Comparison of ENCODE assay signal across 23 cellular contexts in genomic region chr12:105141320-105141918, GRCh38.
"Had no signal": no experiment of that assay in that cellular context is flagged by ENCODE, and none has a peak within 500 bp of the region (broad histone marks: within the 10 kb centered on the region; RNA-seq: fewer than 3 reads in every experiment).

No MANE protein-coding gene starts in this region.

- H3K27ac Mint-ChIP-seq: activated CD4-positive, alpha-beta memory T cell treated with anti-CD3 and anti-CD28 coated beads for 36 hours; activated CD4-positive, alpha-beta T cell treated with anti-CD3 and anti-CD28 coated beads for 36 hours; activated naive CD4-positive, alpha-beta T cell treated with anti-CD3 and anti-CD28 coated beads for 36 hours; activated naive CD8-positive, alpha-beta T cell treated with anti-CD3 and anti-CD28 coated beads, Interleukin-2, amount 10 ng/mL, durations not matched to agents 7 days and 5 days; stimulated activated naive B cell treated with anti-CD40 and anti-IgM and Interleukin-4, amounts not matched to agents 10 μg/mL and 1 μg/mL and 100 μg/mL, for 72 hours; T-helper 2 cell treated with Interferon-gamma antibody and Interleukin-4, amounts not matched to agents 5 μg/mL and 100 μg/mL, for 36 hours had no signal

- H3K4me1 Mint-ChIP-seq: activated naive CD8-positive, alpha-beta T cell treated with anti-CD3 and anti-CD28 coated beads, Interleukin-2, amount 10 ng/mL, durations not matched to agents 7 days and 5 days had no signal

- H3K9me3 ChIP-seq: heart right ventricle, mucosa of descending colon, thoracic aorta, upper lobe of left lung had no signal

- H3K27ac ChIP-seq: heart right ventricle, thoracic aorta, upper lobe of left lung, WERI-Rb-1 had no signal

- H3K27me3 ChIP-seq: heart right ventricle, upper lobe of left lung had no signal

- H3K4me3 ChIP-seq: heart right ventricle, mucosa of descending colon, thoracic aorta, upper lobe of left lung had no signal

- H3K27me3 Mint-ChIP-seq: activated CD4-positive, alpha-beta memory T cell treated with anti-CD3 and anti-CD28 coated beads for 36 hours; activated CD4-positive, alpha-beta T cell treated with anti-CD3 and anti-CD28 coated beads for 36 hours; activated naive CD8-positive, alpha-beta T cell treated with anti-CD3 and anti-CD28 coated beads, Interleukin-2, amount 10 ng/mL, durations not matched to agents 7 days and 5 days; stimulated activated naive B cell treated with anti-CD40 and anti-IgM and Interleukin-4, amounts not matched to agents 10 μg/mL and 1 μg/mL and 100 μg/mL, for 72 hours had no signal

- ATAC-seq: activated CD4-positive, alpha-beta T cell treated with anti-CD3 and anti-CD28 coated beads for 36 hours; heart right ventricle; left colon; mucosa of descending colon; stimulated activated naive B cell treated with anti-CD40 and anti-IgM and Interleukin-4, amounts not matched to agents 10 μg/mL and 1 μg/mL and 100 μg/mL, for 72 hours had no signal

- DNase-seq: activated CD4-positive, alpha-beta memory T cell treated with anti-CD3 and anti-CD28 coated beads for 36 hours; activated CD4-positive, alpha-beta T cell treated with anti-CD3 and anti-CD28 coated beads for 36 hours; activated naive CD4-positive, alpha-beta T cell treated with anti-CD3 and anti-CD28 coated beads for 36 hours; activated naive CD8-positive, alpha-beta T cell treated with anti-CD3 and anti-CD28 coated beads, Interleukin-2, amount 10 ng/mL, durations not matched to agents 7 days and 5 days; activated T-cell treated with anti-CD3 and anti-CD28 coated beads, Interleukin-2, amount 50 U/mL, for 48 hours; amniotic stem cell; cerebellar nuclear complex; effector CD4-positive, alpha-beta T cell; erythroblast; foreskin fibroblast; heart right ventricle; left colon; mesenchymal stem cell; mucosa of descending colon; occipital lobe; retina; stimulated activated CD4-positive, alpha-beta T cell treated with anti-CD3 and anti-CD28 coated beads, Interleukin-2, amount 100 ng/mL, for 48 hours; stimulated activated CD8-positive, alpha-beta memory T cell treated with anti-CD3 and anti-CD28 coated beads, Interleukin-4, amount 100 ng/mL, for 48 hours; stimulated activated naive B cell treated with anti-CD40 and anti-IgM and Interleukin-4, amounts not matched to agents 10 μg/mL and 1 μg/mL and 100 μg/mL, for 72 hours; upper lobe of left lung; WERI-Rb-1 had no signal

- H3K4me3 Mint-ChIP-seq: activated CD4-positive, alpha-beta memory T cell treated with anti-CD3 and anti-CD28 coated beads for 36 hours; activated CD4-positive, alpha-beta T cell treated with anti-CD3 and anti-CD28 coated beads for 36 hours; activated naive CD4-positive, alpha-beta T cell treated with anti-CD3 and anti-CD28 coated beads for 36 hours; activated naive CD8-positive, alpha-beta T cell treated with anti-CD3 and anti-CD28 coated beads, Interleukin-2, amount 10 ng/mL, durations not matched to agents 7 days and 5 days; stimulated activated naive B cell treated with anti-CD40 and anti-IgM and Interleukin-4, amounts not matched to agents 10 μg/mL and 1 μg/mL and 100 μg/mL, for 72 hours; T-helper 2 cell treated with Interferon-gamma antibody and Interleukin-4, amounts not matched to agents 5 μg/mL and 100 μg/mL, for 36 hours had no signal

- H3K9me3 Mint-ChIP-seq: activated CD4-positive, alpha-beta memory T cell treated with anti-CD3 and anti-CD28 coated beads for 36 hours; activated naive CD4-positive, alpha-beta T cell treated with anti-CD3 and anti-CD28 coated beads for 36 hours; activated naive CD8-positive, alpha-beta T cell treated with anti-CD3 and anti-CD28 coated beads, Interleukin-2, amount 10 ng/mL, durations not matched to agents 7 days and 5 days; stimulated activated naive B cell treated with anti-CD40 and anti-IgM and Interleukin-4, amounts not matched to agents 10 μg/mL and 1 μg/mL and 100 μg/mL, for 72 hours; T-helper 2 cell treated with Interferon-gamma antibody and Interleukin-4, amounts not matched to agents 5 μg/mL and 100 μg/mL, for 36 hours had no signal
